In the genomic region with DNA sequence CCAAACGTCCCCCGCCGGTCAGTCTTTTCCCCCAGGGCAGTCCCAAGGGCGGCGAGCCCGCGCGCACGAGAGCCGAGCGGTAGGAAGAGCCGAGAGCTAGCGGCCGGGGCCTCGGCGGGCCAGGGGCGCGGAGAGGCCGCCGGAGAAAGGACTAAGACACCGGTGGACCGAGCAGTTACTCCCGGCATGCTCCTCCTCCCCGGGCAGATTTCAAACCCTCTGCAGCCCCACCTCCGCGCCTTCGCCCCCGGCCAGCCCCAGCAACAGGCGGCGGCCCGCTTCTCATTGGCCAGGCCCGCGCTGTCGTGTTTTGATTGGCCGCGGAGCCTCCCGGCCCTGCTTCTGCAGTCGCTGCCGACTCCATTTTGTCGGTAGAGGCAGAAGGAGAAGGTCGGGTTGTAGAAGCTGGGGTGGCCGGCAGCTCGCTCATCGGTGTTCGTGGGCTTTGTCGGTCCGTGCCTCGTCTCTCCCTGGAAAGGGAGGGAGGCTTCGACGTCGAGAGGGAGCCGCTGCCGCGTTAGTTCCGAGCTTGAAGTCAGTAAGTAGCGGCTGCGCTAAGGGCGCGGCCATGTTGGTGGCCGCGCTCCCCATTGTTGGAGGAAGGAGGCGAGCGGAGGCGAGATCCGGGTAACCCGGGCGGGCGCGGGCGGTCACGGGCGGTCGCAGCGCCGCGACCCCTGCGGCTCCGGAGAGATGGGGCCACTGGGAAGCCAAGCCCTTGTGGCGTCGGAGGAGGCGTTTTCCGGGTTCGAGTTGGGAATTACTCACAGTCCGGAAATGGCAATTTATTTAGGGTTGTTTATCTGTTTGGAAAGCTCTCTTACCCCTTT, we compare ENCODE assay signal across 8 cellular contexts. TPM values are rescaled to one million over a fixed set of nuclear protein-coding genes. Genes with fewer than 3 reads are reported as not detected.
DNase-seq lines count a peak whose midpoint lies in the region; FAIRE-seq and TF ChIP-seq lines count a peak whose summit lies in the region.

A gene with protein sequence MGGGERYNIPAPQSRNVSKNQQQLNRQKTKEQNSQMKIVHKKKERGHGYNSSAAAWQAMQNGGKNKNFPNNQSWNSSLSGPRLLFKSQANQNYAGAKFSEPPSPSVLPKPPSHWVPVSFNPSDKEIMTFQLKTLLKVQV (plus strand): TSS at position 368 of the 830 bp plus-strand sequence. CDS start 1,630 bp downstream, outside the sequence.

- H3K9me3 Mint-ChIP-seq in activated naive CD4-positive, alpha-beta T cell treated with anti-CD3 and anti-CD28 coated beads, Interleukin-2, amount 10 ng/mL, durations not matched to agents 7 days and 5 days: no peaks in the 10 kb centered on the region

- H3K36me3 ChIP-seq in SK-N-MC (ENCODE audit: insufficient read depth, low read length): peaks cover 39% of the 10 kb centered on the region

- no peak for TF ChIP-seq CTCF in HFF-Myc (IDR thresholded peaks at IDR 0.05; ENCODE audit: low read depth, low read length, missing control alignments)

- no peaks in the 10 kb centered on the region for H3K27me3 Mint-ChIP-seq in activated naive CD4-positive, alpha-beta T cell treated with anti-CD3 and anti-CD28 coated beads, Interleukin-2, amount 10 ng/mL, durations not matched to agents 7 days and 5 days

- H3K27ac ChIP-seq in SK-N-MC: peak within 1 kb of the TSS; percentile 98

- CTCF ChIA-PET in activated naive CD4-positive, alpha-beta T cell treated with anti-CD3 and anti-CD28 coated beads, Interleukin-2, amount 10 ng/mL, durations not matched to agents 7 days and 5 days (lab: Charles Lee): interaction anchor here (0.6 to 0.7 kb wide), 2 partner anchors 22 to 68 kb away, joined by 3 read pairs; no protein-coding TSS in a partner anchor

- H3K4me1 Mint-ChIP-seq in activated naive CD4-positive, alpha-beta T cell treated with anti-CD3 and anti-CD28 coated beads, Interleukin-2, amount 10 ng/mL, durations not matched to agents 7 days and 5 days: peaks cover 75% of the 10 kb centered on the region

- peak within 1 kb of the TSS; percentile 99 for H3K9ac ChIP-seq in SK-N-MC (ENCODE audit: insufficient read length)

- no peaks in the 10 kb centered on the region for H3K9me3 ChIP-seq in SK-N-MC (ENCODE audit: low read depth, low read length)

- H3K27ac Mint-ChIP-seq in activated naive CD4-positive, alpha-beta T cell treated with anti-CD3 and anti-CD28 coated beads, Interleukin-2, amount 10 ng/mL, durations not matched to agents 7 days and 5 days: peak within 1 kb of the TSS; percentile 100

- DNase-seq in GDM1 (lab: John Stamatoyannopoulos, UW) (peak; percentile 94), HFF-Myc (ENCODE audit: extremely low read depth, low read depth) (peak; percentile 85), NAMALWA (ENCODE audit: low spot score) (peak; percentile 96), SK-N-MC (ENCODE audit: low read depth, low spot score) (no peak), frontal cortex (ENCODE audit: low spot score in 2 of 2) (peak; percentile 97), non-pigmented ciliary epithelial cell (ENCODE audit: low read depth) (peak; percentile 77), superior temporal gyrus (ENCODE audit: extremely low spot score) (peak; percentile 97)
- peak; percentile 98 for DNase-seq in activated naive CD4-positive, alpha-beta T cell treated with anti-CD3 and anti-CD28 coated beads, Interleukin-2, amount 10 ng/mL, durations not matched to agents 7 days and 5 days

- no peak for FAIRE-seq in frontal cortex (lab: Jason Lieb, UNC)

- peaks cover 46% of the 10 kb centered on the region for H3K36me3 Mint-ChIP-seq in activated naive CD4-positive, alpha-beta T cell treated with anti-CD3 and anti-CD28 coated beads, Interleukin-2, amount 10 ng/mL, durations not matched to agents 7 days and 5 days

- peak within 1 kb of the TSS; percentile 96 for H3K4me3 Mint-ChIP-seq in activated naive CD4-positive, alpha-beta T cell treated with anti-CD3 and anti-CD28 coated beads, Interleukin-2, amount 10 ng/mL, durations not matched to agents 7 days and 5 days

- peak within 1 kb of the TSS; percentile 76 for H3K4me3 ChIP-seq in HFF-Myc (replicated peaks; ENCODE audit: low read depth, low read length)
- peak within 1 kb of the TSS; percentile 95 for H3K4me3 ChIP-seq in SK-N-MC

RNA-seq across cellular contexts. Expression of the gene that starts here (rescaled TPM):
- total RNA-seq in frontal cortex: 89.3 TPM
